In genomic region chr10:6505300-6505699, GRCh38 we compare ENCODE assay signal across 29 cellular contexts.
DNase-seq lines count a peak whose midpoint lies in the region; ATAC-seq, FAIRE-seq and TF ChIP-seq lines count a peak whose summit lies in the region.
"Had no signal": no experiment of that assay in that cellular context is flagged by ENCODE, and none has a peak within 500 bp of the region (broad histone marks: within the 10 kb centered on the region; RNA-seq: fewer than 3 reads in every experiment).

No MANE protein-coding gene starts in this region.

- no peaks in the 10 kb centered on the region for H3K9me3 ChIP-seq in T-helper 17 cell (ENCODE audit: control insufficient read depth, low read length, poor library complexity, severe bottlenecking)
- no peaks in the 10 kb centered on the region for H3K9me3 ChIP-seq in GM12878 (replicated peaks; ENCODE audit: control insufficient read depth, insufficient read depth, low read length)
- H3K9me3 ChIP-seq in gastrocnemius medialis, result no peaks in the 10 kb centered on the region
- H3K9me3 ChIP-seq in uterus, result no peaks in the 10 kb centered on the region
- H3K9me3 ChIP-seq: thoracic aorta had no signal

- BruUV-seq in GM12878 (replicated peaks; lab: Mats Ljungman, UMichigan), result no TSS peak

- peak overlapping the region; percentile 76 for H3K27ac Mint-ChIP-seq in activated T-cell treated with anti-CD3 and anti-CD28 coated beads, Interleukin-2, amount 50 U/mL, for 24 hours
- H3K27ac Mint-ChIP-seq in T-helper 17 cell, result peak overlapping the region; percentile 48
- H3K27ac Mint-ChIP-seq: activated naive CD8-positive, alpha-beta T cell treated with anti-CD3 and anti-CD28 coated beads, Interleukin-2, amount 10 ng/mL, durations not matched to agents 7 days and 5 days; B cell; memory B cell had no signal

- TF ChIP-seq POLR2A in GM12878 (IDR thresholded peaks at IDR 0.05; ENCODE audit: low read depth, low read length) (no peak), gastrocnemius medialis (IDR thresholded peaks at IDR 0.05) (no peak), uterus (IDR thresholded peaks at IDR 0.05) (no peak)

- H3K27ac ChIP-seq in GM12878 (ENCODE audit: control insufficient read depth, insufficient read depth) (no peak overlapping the region), gastrocnemius medialis (peak overlapping the region; percentile 38 to 90 (median 88)), uterus (no peak overlapping the region)
- H3K27ac ChIP-seq: coronary artery, parathyroid adenoma, thoracic aorta had no signal

- no peak for DNase-seq in activated T-cell treated with anti-CD3 and anti-CD28 coated beads, Interleukin-2, amount 50 U/mL, for 24 hours
- no peak for DNase-seq in activated T-cell treated with anti-CD3 and anti-CD28 coated beads, Interleukin-2, amount 50 U/mL, for 1 hour
- DNase-seq in T-helper 17 cell, result no peak
- DNase-seq in GM12878 (ENCODE audit: low read depth, low spot score), result no peak
- no peak for DNase-seq in gastrocnemius medialis
- no peak for DNase-seq in uterus
- DNase-seq: ACHN; activated CD4-positive, CD25-positive, alpha-beta regulatory T cell; activated naive CD8-positive, alpha-beta T cell treated with anti-CD3 and anti-CD28 coated beads, Interleukin-2, amount 10 ng/mL, durations not matched to agents 7 days and 5 days; COR-L47; DMS53; effector CD8-positive, alpha-beta T cell; H7; NCI-H1105; NCI-H187 treated with DMSO at 0.1 percent for 48 hours; NCI-H2171 treated with DMSO at 0.1 percent for 48 hours; NCI-H510A; SHP77 treated with DMSO at 0.1 percent for 48 hours; stimulated activated naive CD8-positive, alpha-beta T cell treated with anti-CD3 and anti-CD28 coated beads, Interleukin-15, Interleukin-2, amounts not matched to agents 100 U/mL and 50 U/mL, for 24 hours had no signal

- H3K79me2 ChIP-seq in GM12878 (ENCODE audit: control insufficient read depth, insufficient read depth, low read length), result no peaks in the 10 kb centered on the region
- H3K79me2 ChIP-seq: parathyroid adenoma had no signal

- ATAC-seq in T-helper 17 cell (no peak), GM12878 (no peak), gastrocnemius medialis (no peak), GM21381 (IDR thresholded peaks at IDR 0.05; ENCODE audit: unreplicated experiment) (no peak)
- ATAC-seq: stimulated activated naive CD8-positive, alpha-beta T cell treated with anti-CD3 and anti-CD28 coated beads, Interleukin-15, Interleukin-2, amounts not matched to agents 100 U/mL and 50 U/mL, for 24 hours had no signal

- intact Hi-C loops in GM12878 (cut with micrococcal nuclease; ENCODE audit: unreplicated experiment), result no loop called here
- intact Hi-C loops in gastrocnemius medialis (cut with DNase I; ENCODE audit: low total_unique reads), result no loop called here
- intact Hi-C loops in uterus (cut with DNase I; ENCODE audit: low total_unique reads), result no loop called here

- no peak overlapping the region for H3K4me2 ChIP-seq in GM12878 (ENCODE audit: control insufficient read depth, insufficient read depth)
- H3K4me2 ChIP-seq: smooth muscle cell had no signal

- CTCF ChIA-PET in GM12878 (lab: Yijun Ruan, JAX), result interaction anchor here (1.2 kb wide), 1 partner anchor 10 kb away, joined by 3 read pairs; no protein-coding TSS in a partner anchor

- H3K4me3 ChIP-seq in GM12878 (no peak overlapping the region), gastrocnemius medialis (no peak overlapping the region), uterus (no peak overlapping the region)
- H3K4me3 ChIP-seq: coronary artery, smooth muscle cell, thoracic aorta had no signal

- H3K36me3 ChIP-seq in GM12878 (ENCODE audit: control insufficient read depth in 2 of 2, insufficient read depth in 2 of 2, low read length in 1 of 2) (no peaks in the 10 kb centered on the region), gastrocnemius medialis (peaks cover 0 to 18% of the 10 kb centered on the region in 2 donors), uterus (no peaks in the 10 kb centered on the region)
- H3K36me3 ChIP-seq: thoracic aorta had no signal

- no peak overlapping the region for H3K9ac ChIP-seq in GM12878 (ENCODE audit: control insufficient read depth, insufficient read depth, low read length)
- H3K9ac ChIP-seq: parathyroid adenoma had no signal

- no peak overlapping the region for H2AFZ ChIP-seq in GM12878 (ENCODE audit: control insufficient read depth, low read depth, low read length)
- H2AFZ ChIP-seq: parathyroid adenoma had no signal

- H4K20me1 ChIP-seq in GM12878 (ENCODE audit: control insufficient read depth, insufficient read depth), result no peaks in the 10 kb centered on the region

- no peak for TF ChIP-seq RAD21 in GM12878 (IDR thresholded peaks at IDR 0.05; ENCODE audit: insufficient read depth, low read depth, low read length)

- FAIRE-seq in GM12878 (lab: Jason Lieb, UNC), result no peak
- FAIRE-seq: astrocyte, HTR-8/SVneo, RCC 7860 had no signal

- H3K4me1 ChIP-seq in GM12878 (ENCODE audit: control insufficient read depth, insufficient read depth, low read length) (no peaks in the 10 kb centered on the region), gastrocnemius medialis (peaks cover 11% of the 10 kb centered on the region in 2 donors), uterus (no peaks in the 10 kb centered on the region)
- H3K4me1 ChIP-seq: parathyroid adenoma had no signal

- no peak overlapping the region for H3K4me3 Mint-ChIP-seq in activated T-cell treated with anti-CD3 and anti-CD28 coated beads, Interleukin-2, amount 50 U/mL, for 24 hours
- no peak overlapping the region for H3K4me3 Mint-ChIP-seq in T-helper 17 cell
- H3K4me3 Mint-ChIP-seq: activated naive CD8-positive, alpha-beta T cell treated with anti-CD3 and anti-CD28 coated beads, Interleukin-2, amount 10 ng/mL, durations not matched to agents 7 days and 5 days; B cell; memory B cell had no signal

- TF ChIP-seq EP300 in GM12878 (IDR thresholded peaks at IDR 0.05; ENCODE audit: borderline replicate concordance in 1 of 2, control insufficient read depth in 1 of 2, low read depth in 2 of 2, low read length in 2 of 2), result no peak

- H3K27me3 Mint-ChIP-seq in activated T-cell treated with anti-CD3 and anti-CD28 coated beads, Interleukin-2, amount 50 U/mL, for 24 hours, result no peaks in the 10 kb centered on the region
- no peaks in the 10 kb centered on the region for H3K27me3 Mint-ChIP-seq in T-helper 17 cell
- H3K27me3 Mint-ChIP-seq: activated naive CD8-positive, alpha-beta T cell treated with anti-CD3 and anti-CD28 coated beads, Interleukin-2, amount 10 ng/mL, durations not matched to agents 7 days and 5 days had no signal

- H3K27me3 ChIP-seq in GM12878 (replicated peaks in 1 of 2; ENCODE audit: control insufficient read depth in 2 of 2, insufficient read depth in 2 of 2, low read length in 1 of 2), result no peaks in the 10 kb centered on the region
- no peaks in the 10 kb centered on the region for H3K27me3 ChIP-seq in gastrocnemius medialis
- no peaks in the 10 kb centered on the region for H3K27me3 ChIP-seq in uterus

- POLR2A ChIA-PET in GM12878 (lab: Charles Lee), result interaction anchor here (0.7 to 1.0 kb wide), 2 partner anchors 12 to 386 kb away, joined by 3 read pairs; no protein-coding TSS in a partner anchor

- peaks cover 8% of the 10 kb centered on the region for H3K9me3 Mint-ChIP-seq in activated T-cell treated with anti-CD3 and anti-CD28 coated beads, Interleukin-2, amount 50 U/mL, for 24 hours

- H3K4me1 Mint-ChIP-seq in activated T-cell treated with anti-CD3 and anti-CD28 coated beads, Interleukin-2, amount 50 U/mL, for 24 hours (ENCODE audit: low read depth), result peaks cover 81% of the 10 kb centered on the region
- peaks cover 50% of the 10 kb centered on the region for H3K4me1 Mint-ChIP-seq in T-helper 17 cell
- H3K4me1 Mint-ChIP-seq: B cell, memory B cell had no signal

- in situ Hi-C loops in GM12878 (cut with MboI) (no loop called here), gastrocnemius medialis (cut with MboI; ENCODE audit: low sequenced_read_pairs in 4 of 4) (no loop called here)

- SMC1A ChIA-PET in GM12878 (lab: Charles Lee; ENCODE audit: uncharacterized antibody, unreplicated experiment), result interaction anchor here (1.2 to 9.2 kb wide), 2 partner anchors 10 to 33 kb away, joined by 3 to 92 read pairs; no protein-coding TSS in a partner anchor

- RAD21 ChIA-PET in GM12878 (lab: Charles Lee; ENCODE audit: unreplicated experiment), result interaction anchor here (0.6 to 2.2 kb wide), 4 partner anchors 12 to 37 kb away, joined by 3 to 13 read pairs (median 3); no protein-coding TSS in a partner anchor

- TF ChIP-seq CTCF in GM12878 (IDR thresholded peaks at IDR 0.05 in 2 of 3, conservative IDR thresholded peaks at IDR 0.05 in 1 of 3; ENCODE audit: control insufficient read depth in 2 of 3, extremely low read depth in 1 of 3, insufficient read depth in 1 of 3, low read depth in 3 of 3, low read length in 3 of 3) (no peak), gastrocnemius medialis (IDR thresholded peaks at IDR 0.05 in 4 of 5, conservative IDR thresholded peaks at IDR 0.05 in 1 of 5) (no peak), uterus (IDR thresholded peaks at IDR 0.05) (no peak)

- H3K36me3 Mint-ChIP-seq in activated T-cell treated with anti-CD3 and anti-CD28 coated beads, Interleukin-2, amount 50 U/mL, for 24 hours (ENCODE audit: low read depth), result peaks cover 87% of the 10 kb centered on the region
- peaks cover 29% of the 10 kb centered on the region for H3K36me3 Mint-ChIP-seq in T-helper 17 cell (ENCODE audit: low read depth)

TF ChIP-seq in GM12878, 131 proteins besides CTCF, POLR2A, EP300 and RAD21 (continues in another document):
- TF ChIP-seq CREB1 (IDR thresholded peaks at IDR 0.05; ENCODE audit: low read depth), result no peak

Comparison
In these comparisons a context has a peak if more than half of its experiments do, and no peak if none do; other contexts are left out.
1. H3K27ac ChIP-seq: peak in gastrocnemius medialis (4 of 4); none in GM12878 (single experiment) and uterus (0 of 2).